In genomic region chr19:4969772-4970531, GRCh38 we compare ENCODE assay signal across 8 cellular contexts. TPM values are rescaled to one million over a fixed set of nuclear protein-coding genes. Genes with fewer than 3 reads are reported as not detected.
A peak's percentile ranks its signal among the peaks of the same experiment; 100 is the strongest.
DNase-seq lines count a peak whose midpoint lies in the region; ATAC-seq and TF ChIP-seq lines count a peak whose summit lies in the region.

No MANE protein-coding gene starts in this region.

- H3K9me3 Mint-ChIP-seq in activated naive CD8-positive, alpha-beta T cell treated with anti-CD3 and anti-CD28 coated beads for 36 hours, result no peaks in the 10 kb centered on the region

- H3K4me3 ChIP-seq in GM06990 (replicated peaks; ENCODE audit: low read depth, low read length) (peak overlapping the region; percentile 76), kidney epithelial cell (ENCODE audit: low read depth, low read length) (peak overlapping the region; percentile 61)

- TF ChIP-seq CTCF in GM06990 (IDR thresholded peaks at IDR 0.05; ENCODE audit: insufficient read depth, low read length, poor library complexity, severe bottlenecking), result no peak
- no peak for TF ChIP-seq CTCF in kidney epithelial cell (IDR thresholded peaks at IDR 0.05; ENCODE audit: insufficient read depth, low read length, poor library complexity, severe bottlenecking)

- ATAC-seq in GM18868 (IDR thresholded peaks at IDR 0.05; ENCODE audit: unreplicated experiment), result no peak
- no peak for ATAC-seq in GM21381 (IDR thresholded peaks at IDR 0.05; ENCODE audit: unreplicated experiment)

- H3K27ac ChIP-seq in substantia nigra (ENCODE audit: low read depth, low read length, poor library complexity, severe bottlenecking), result peak overlapping the region; percentile 49

- DNase-seq in GM06990 (ENCODE audit: extremely low read depth, insufficient read length) (no peak), LoVo (ENCODE audit: low spot score) (peak; percentile 13), kidney epithelial cell (ENCODE audit: low read depth) (no peak), substantia nigra (lab: John Stamatoyannopoulos, UW) (peak in 4 of 49 donors; percentile 17 to 38 (median 30)), inferior parietal cortex (ENCODE audit: extremely low spot score) (no peak)
- no peak for DNase-seq in activated naive CD8-positive, alpha-beta T cell treated with anti-CD3 and anti-CD28 coated beads for 36 hours

- H3K4me1 Mint-ChIP-seq in activated naive CD8-positive, alpha-beta T cell treated with anti-CD3 and anti-CD28 coated beads for 36 hours, result peaks cover 34% of the 10 kb centered on the region

- peak overlapping the region; percentile 92 for H3K4me3 Mint-ChIP-seq in activated naive CD8-positive, alpha-beta T cell treated with anti-CD3 and anti-CD28 coated beads for 36 hours

- H3K27ac Mint-ChIP-seq in activated naive CD8-positive, alpha-beta T cell treated with anti-CD3 and anti-CD28 coated beads for 36 hours, result peak overlapping the region; percentile 79

- H3K27me3 ChIP-seq in GM06990 (replicated peaks; ENCODE audit: control insufficient read depth, insufficient read depth, low read length) (no peaks in the 10 kb centered on the region), kidney epithelial cell (ENCODE audit: control insufficient read depth, insufficient read depth, low read length) (no peaks in the 10 kb centered on the region)

- peaks cover 10% of the 10 kb centered on the region for H3K36me3 Mint-ChIP-seq in activated naive CD8-positive, alpha-beta T cell treated with anti-CD3 and anti-CD28 coated beads for 36 hours

- H3K36me3 ChIP-seq in GM06990 (ENCODE audit: control insufficient read depth, insufficient read depth, low read length), result no peaks in the 10 kb centered on the region
- H3K36me3 ChIP-seq in kidney epithelial cell (ENCODE audit: control insufficient read depth, insufficient read depth, low read length), result no peaks in the 10 kb centered on the region

- H3K27me3 Mint-ChIP-seq in activated naive CD8-positive, alpha-beta T cell treated with anti-CD3 and anti-CD28 coated beads for 36 hours, result no peaks in the 10 kb centered on the region

RNA-seq across cellular contexts. Expression of gene KDM4B, which starts 1.0 kb away (rescaled TPM):
- 10 to 100 TPM; 29.4 to 31.3 TPM for total RNA-seq in activated naive CD8-positive, alpha-beta T cell treated with anti-CD3 and anti-CD28 coated beads for 36 hours
- total RNA-seq in kidney epithelial cell, result 21.2 and 28.1 TPM in 2 replicates
